Comparison of ENCODE assay signal across 21 cellular contexts in genomic region chr16:78421244-78421661, GRCh38.
A peak's percentile ranks its signal among the peaks of the same experiment; 100 is the strongest.
DNase-seq lines count a peak whose midpoint lies in the region; ATAC-seq and TF ChIP-seq lines count a peak whose summit lies in the region.
"Had no signal": no experiment of that assay in that cellular context is flagged by ENCODE, and none has a peak within 500 bp of the region (broad histone marks: within the 10 kb centered on the region; RNA-seq: fewer than 3 reads in every experiment).

No MANE protein-coding gene starts in this region.

- peaks cover 0 to 12% of the 10 kb centered on the region in 2 donors for H3K36me3 Mint-ChIP-seq in activated naive CD4-positive, alpha-beta T cell treated with anti-CD3 and anti-CD28 coated beads, Interleukin-2, amount 50 U/mL, for 72 hours

- H3K9ac ChIP-seq in HUES48 (ENCODE audit: low read depth, low read length), result no peak overlapping the region
- no peak overlapping the region for H3K9ac ChIP-seq in mammary epithelial cell (ENCODE audit: insufficient read depth, low read length)
- H3K9ac ChIP-seq: BLaER1, SK-N-SH had no signal

- no peaks in the 10 kb centered on the region for H3K27me3 ChIP-seq in HUES48 (ENCODE audit: control insufficient read depth, insufficient read depth, low read length)
- no peaks in the 10 kb centered on the region for H3K27me3 ChIP-seq in iPS DF 6.9 (ENCODE audit: control insufficient read depth, insufficient read depth, low read length)
- no peaks in the 10 kb centered on the region for H3K27me3 ChIP-seq in adrenal gland
- no peaks in the 10 kb centered on the region for H3K27me3 ChIP-seq in mammary epithelial cell (ENCODE audit: insufficient read depth, low read length)
- H3K27me3 ChIP-seq: BLaER1, MG63 had no signal

- no peaks in the 10 kb centered on the region for H4K20me1 ChIP-seq in mammary epithelial cell (ENCODE audit: insufficient read depth, low read length)
- H4K20me1 ChIP-seq: BLaER1 had no signal

- H3K4me3 ChIP-seq in HUES48 (ENCODE audit: low read depth, low read length) (no peak overlapping the region), iPS DF 6.9 (ENCODE audit: low read length) (no peak overlapping the region), adrenal gland (no peak overlapping the region), mammary epithelial cell (replicated peaks in 1 of 3; ENCODE audit: insufficient read depth in 1 of 3, low read depth in 2 of 3, low read length in 3 of 3) (no peak overlapping the region)
- H3K4me3 ChIP-seq: BLaER1, MG63 had no signal

- no peak overlapping the region for H3K4me2 ChIP-seq in mammary epithelial cell (ENCODE audit: insufficient read depth, low read depth, low read length)
- H3K4me2 ChIP-seq: BLaER1, SK-N-SH had no signal

- H2AFZ ChIP-seq in mammary epithelial cell (ENCODE audit: low read depth, low read length), result no peak overlapping the region

- H3K9me3 ChIP-seq in HUES48 (ENCODE audit: control insufficient read depth, insufficient read depth, low read length) (no peaks in the 10 kb centered on the region), iPS DF 6.9 (ENCODE audit: control insufficient read depth, insufficient read depth, low read length) (no peaks in the 10 kb centered on the region), adrenal gland (replicated peaks in 1 of 3) (no peaks in the 10 kb centered on the region), mammary epithelial cell (replicated peaks; ENCODE audit: insufficient read depth, low read length) (peaks cover 2% of the 10 kb centered on the region)
- H3K9me3 ChIP-seq: BLaER1, MG63, SK-N-SH had no signal

- TF ChIP-seq CTCF in adrenal gland (IDR thresholded peaks at IDR 0.05) (no peak), mammary epithelial cell (conservative IDR thresholded peaks at IDR 0.05 in 1 of 2, IDR thresholded peaks at IDR 0.05 in 1 of 2; ENCODE audit: extremely low read depth in 1 of 2, insufficient read depth in 1 of 2, low read depth in 1 of 2, low read length in 2 of 2) (no peak)

- H3K4me1 ChIP-seq in HUES48 (ENCODE audit: control insufficient read depth, insufficient read depth, low read length) (peaks cover 10% of the 10 kb centered on the region), iPS DF 6.9 (ENCODE audit: control insufficient read depth, insufficient read depth, low read length) (no peaks in the 10 kb centered on the region), adrenal gland (replicated peaks in 1 of 2) (no peaks in the 10 kb centered on the region), mammary epithelial cell (ENCODE audit: insufficient read depth, low read length) (no peaks in the 10 kb centered on the region)
- H3K4me1 ChIP-seq: BLaER1 had no signal

- in situ Hi-C loops in mammary epithelial cell (cut with MboI; ENCODE audit: low sequenced_read_pairs in 2 of 2), result no loop called here

- dilution Hi-C loops in mammary epithelial cell (cut with HindIII; ENCODE audit: low sequenced_read_pairs), result no loop called here

- no peaks in the 10 kb centered on the region for H3K9me3 Mint-ChIP-seq in activated naive CD4-positive, alpha-beta T cell treated with anti-CD3 and anti-CD28 coated beads, Interleukin-2, amount 50 U/mL, for 72 hours
- H3K9me3 Mint-ChIP-seq: CD4-positive, alpha-beta T cell had no signal

- no peak for ATAC-seq in activated naive CD4-positive, alpha-beta T cell treated with anti-CD3 and anti-CD28 coated beads, Interleukin-2, amount 50 U/mL, for 72 hours
- no peak for ATAC-seq in GM18867 (IDR thresholded peaks at IDR 0.05; ENCODE audit: unreplicated experiment)

- WGBS in iPS DF 6.9 (ENCODE audit: insufficient coverage, insufficient read length), result no CpG with 5 or more reads among the region's 3 CpGs
- WGBS in adrenal gland, 4 donors, result 92 to 99% (median 96%) methylated on average over 3 of the region's 3 CpGs
- WGBS in mammary epithelial cell (ENCODE audit: low coverage, missing lambda C conversion rate), result 70% methylated on average over 3 of the region's 3 CpGs

- DNase-seq in SK-N-DZ (ENCODE audit: low spot score) (peak; percentile 61), iPS DF 6.9 (ENCODE audit: low read depth, low spot score) (peak; percentile 35), adrenal gland (no peak), mammary epithelial cell (no peak)
- no peak for DNase-seq in activated naive CD4-positive, alpha-beta T cell treated with anti-CD3 and anti-CD28 coated beads, Interleukin-2, amount 50 U/mL, for 72 hours (ENCODE audit: low spot score in 2 of 2)
- DNase-seq: ACHN; CD4-positive, alpha-beta T cell; COR-L47; GOT3; MG63; NCI-H1417; NCI-H1694 treated with DMSO at 0.1 percent for 48 hours; NCI-H2081 treated with DMSO at 0.1 percent for 48 hours; NCI-H2171 treated with DMSO at 0.1 percent for 48 hours; NCI-H526 treated with DMSO at 0.1 percent for 48 hours; SHP77 treated with DMSO at 0.1 percent for 48 hours; SK-N-SH had no signal

- CTCF ChIA-PET in mammary epithelial cell (lab: Charles Lee; ENCODE audit: low non-redundant PET), result no interaction called here

- TF ChIP-seq POLR2A in adrenal gland (IDR thresholded peaks at IDR 0.05), result no peak

- no TSS peak for BruUV-seq in mammary epithelial cell (replicated peaks; lab: Mats Ljungman, UMichigan)

- H3K27ac ChIP-seq in HUES48 (ENCODE audit: low read depth, low read length) (peak overlapping the region; percentile 72), iPS DF 6.9 (ENCODE audit: low read length) (no peak overlapping the region), adrenal gland (no peak overlapping the region), mammary epithelial cell (ENCODE audit: insufficient read depth, low read depth, low read length) (no peak overlapping the region)
- H3K27ac ChIP-seq: BLaER1, RWPE1 had no signal

- intact Hi-C loops in adrenal gland (cut with DNase I) (no loop called here), mammary epithelial cell (cut with micrococcal nuclease) (no loop called here)

- H3K36me3 ChIP-seq in HUES48 (ENCODE audit: control insufficient read depth, insufficient read depth, low read length) (no peaks in the 10 kb centered on the region), iPS DF 6.9 (ENCODE audit: control insufficient read depth, insufficient read depth, low read length) (no peaks in the 10 kb centered on the region), adrenal gland (replicated peaks in 1 of 2) (no peaks in the 10 kb centered on the region), mammary epithelial cell (ENCODE audit: insufficient read depth, low read length) (no peaks in the 10 kb centered on the region)
- H3K36me3 ChIP-seq: BLaER1, MG63 had no signal

- H3K79me2 ChIP-seq in mammary epithelial cell (ENCODE audit: insufficient read depth, low read length), result no peaks in the 10 kb centered on the region

- no peak overlapping the region for H3K27ac Mint-ChIP-seq in activated naive CD4-positive, alpha-beta T cell treated with anti-CD3 and anti-CD28 coated beads, Interleukin-2, amount 50 U/mL, for 72 hours
- H3K27ac Mint-ChIP-seq: CD4-positive, alpha-beta T cell had no signal

Comparison
In these comparisons a context has a peak if more than half of its experiments do, and no peak if none do; other contexts are left out.
1. DNase-seq: peak in SK-N-DZ (single experiment) and iPS DF 6.9 (single experiment); none in activated naive CD4-positive, alpha-beta T cell treated with anti-CD3 and anti-CD28 coated beads, Interleukin-2, amount 50 U/mL, for 72 hours (0 of 2), adrenal gland (0 of 7) and mammary epithelial cell (single experiment).